1 cellular context compared by ENCODE assay signal in genomic region chr2:206083602-206084467, GRCh38.
TF ChIP-seq lines count a peak whose summit lies in the region.

No MANE protein-coding gene starts in this region.

TF ChIP-seq in H1, 55 proteins besides CTCF, POLR2A, EP300 and RAD21 (continued from another document):
- TF ChIP-seq YY1 (IDR thresholded peaks at IDR 0.05; ENCODE audit: low read depth, low read length), result 0 out of 2 replicates have a peak, but pooled peaks have one; percentile 10
- no peak for TF ChIP-seq CHD7 (IDR thresholded peaks at IDR 0.05; ENCODE audit: insufficient replicate concordance, low read length)
- peak; percentile 60 for TF ChIP-seq ASH2L (IDR thresholded peaks at IDR 0.05; ENCODE audit: low read length)
- TF ChIP-seq SIRT6 (IDR thresholded peaks at IDR 0.05; ENCODE audit: low read length), result no peak
- TF ChIP-seq HDAC6 (IDR thresholded peaks at IDR 0.05; ENCODE audit: low read depth, low read length), result no peak
- no peak for TF ChIP-seq BRCA1 (IDR thresholded peaks at IDR 0.05; ENCODE audit: low read depth, low read length)
- TF ChIP-seq POLR2AphosphoS5 (IDR thresholded peaks at IDR 0.05; ENCODE audit: low read depth, low read length), result peak; percentile 74
- TF ChIP-seq MAFK (IDR thresholded peaks at IDR 0.05; ENCODE audit: low read depth, low read length), result no peak
- TF ChIP-seq CREB1 (IDR thresholded peaks at IDR 0.05), result no peak
- peak; percentile 35; the same call in 1 of the 2 replicates for TF ChIP-seq TBP (IDR thresholded peaks at IDR 0.05; ENCODE audit: low read depth, low read length)
- TF ChIP-seq NRF1 (IDR thresholded peaks at IDR 0.05; ENCODE audit: low read depth, low read length), result no peak
- no peak; a peak in 1 of 4 replicates for TF ChIP-seq SIN3A (conservative IDR thresholded peaks at IDR 0.05 in 1 of 2, IDR thresholded peaks at IDR 0.05 in 1 of 2; ENCODE audit: low read depth in 1 of 2, low read length in 2 of 2)
- TF ChIP-seq NANOG (IDR thresholded peaks at IDR 0.05; ENCODE audit: insufficient read depth, low read depth, low read length, poor library complexity, severe bottlenecking), result peak; percentile 97
- no peak for TF ChIP-seq SUZ12 (IDR thresholded peaks at IDR 0.05; ENCODE audit: low read length)
- TF ChIP-seq CHD1 (IDR thresholded peaks at IDR 0.05; ENCODE audit: low read depth, low read length), result peak; percentile 30; the same call in 1 of the 2 replicates
- no peak for TF ChIP-seq RNF2 (IDR thresholded peaks at IDR 0.05; ENCODE audit: borderline replicate concordance, low read depth, low read length, missing control alignments, poor library complexity, severe bottlenecking)
- peak; percentile 71 for TF ChIP-seq TAF1 (IDR thresholded peaks at IDR 0.05; ENCODE audit: low read depth, low read length)
- TF ChIP-seq KDM5A (IDR thresholded peaks at IDR 0.05; ENCODE audit: low read length), result no peak
- TF ChIP-seq POU5F1 (IDR thresholded peaks at IDR 0.05; ENCODE audit: low read depth, low read length), result peak; percentile 77; the same call in 1 of the 2 replicates
- TF ChIP-seq SP2 (IDR thresholded peaks at IDR 0.05; ENCODE audit: low read length), result no peak
- 0 out of 2 replicates have a peak, but pooled peaks have one; percentile 18 for TF ChIP-seq PHF8 (conservative IDR thresholded peaks at IDR 0.05; ENCODE audit: low read depth, low read length)
- TF ChIP-seq SP1 (IDR thresholded peaks at IDR 0.05; ENCODE audit: low read depth, low read length), result peak; percentile 87
- peak; percentile 45 for TF ChIP-seq TAF7 (optimal IDR thresholded peaks at IDR 0.05; ENCODE audit: borderline replicate concordance, low read depth, low read length)
- TF ChIP-seq HDAC2 (IDR thresholded peaks at IDR 0.05; ENCODE audit: borderline replicate concordance in 1 of 2, low read depth in 2 of 2, low read length in 2 of 2), result peak in 1 of 2 experiments; percentile 83; a peak in 2 of 4 replicates
- TF ChIP-seq, protein P1, sequence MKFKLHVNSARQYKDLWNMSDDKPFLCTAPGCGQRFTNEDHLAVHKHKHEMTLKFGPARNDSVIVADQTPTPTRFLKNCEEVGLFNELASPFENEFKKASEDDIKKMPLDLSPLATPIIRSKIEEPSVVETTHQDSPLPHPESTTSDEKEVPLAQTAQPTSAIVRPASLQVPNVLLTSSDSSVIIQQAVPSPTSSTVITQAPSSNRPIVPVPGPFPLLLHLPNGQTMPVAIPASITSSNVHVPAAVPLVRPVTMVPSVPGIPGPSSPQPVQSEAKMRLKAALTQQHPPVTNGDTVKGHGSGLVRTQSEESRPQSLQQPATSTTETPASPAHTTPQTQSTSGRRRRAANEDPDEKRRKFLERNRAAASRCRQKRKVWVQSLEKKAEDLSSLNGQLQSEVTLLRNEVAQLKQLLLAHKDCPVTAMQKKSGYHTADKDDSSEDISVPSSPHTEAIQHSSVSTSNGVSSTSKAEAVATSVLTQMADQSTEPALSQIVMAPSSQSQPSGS (IDR thresholded peaks at IDR 0.05; ENCODE audit: low read length), result no peak
- peak; percentile 69 for TF ChIP-seq EGR1 (IDR thresholded peaks at IDR 0.05; ENCODE audit: borderline replicate concordance, low read depth, low read length)
- peak in 1 of 2 experiments; percentile 25 for TF ChIP-seq BCL11A (IDR thresholded peaks at IDR 0.05; ENCODE audit: low read depth in 2 of 2, low read length in 2 of 2)
- 0 out of 2 replicates have a peak, but pooled peaks have one; percentile 42 for TF ChIP-seq RBBP5 (IDR thresholded peaks at IDR 0.05; ENCODE audit: borderline replicate concordance, low read depth, low read length)
- no peak for TF ChIP-seq SRF (IDR thresholded peaks at IDR 0.05; ENCODE audit: low read depth, low read length)
- TF ChIP-seq SP4 (IDR thresholded peaks at IDR 0.05; ENCODE audit: low read length), result peak; percentile 26; the same call in 1 of the 2 replicates
- TF ChIP-seq CBX5 (IDR thresholded peaks at IDR 0.05; ENCODE audit: low read depth, low read length), result no peak
- TF ChIP-seq RFX5 (IDR thresholded peaks at IDR 0.05; ENCODE audit: borderline replicate concordance, low read depth, low read length), result no peak
